22 cellular contexts compared by ENCODE assay signal in genomic region chr6:139852067-139852466, GRCh38.
DNase-seq lines count a peak whose midpoint lies in the region; FAIRE-seq and TF ChIP-seq lines count a peak whose summit lies in the region.
"Had no signal": no experiment of that assay in that cellular context is flagged by ENCODE, and none has a peak within 500 bp of the region (broad histone marks: within the 10 kb centered on the region; RNA-seq: fewer than 3 reads in every experiment).

No MANE protein-coding gene starts in this region.

- H3K79me1 ChIP-seq in mesendoderm (ENCODE audit: low read length) = no peaks in the 10 kb centered on the region

- no peak overlapping the region for H3K18ac ChIP-seq in mesendoderm (ENCODE audit: low read length)

- H3K79me2 ChIP-seq in osteoblast (ENCODE audit: insufficient read depth, low read length) = no peaks in the 10 kb centered on the region
- no peaks in the 10 kb centered on the region for H3K79me2 ChIP-seq in mesendoderm (ENCODE audit: control insufficient read depth, insufficient read depth, low read length)

- H2AK5ac ChIP-seq in mesendoderm (ENCODE audit: low read length) = no peak overlapping the region

- no peak overlapping the region for H3K23ac ChIP-seq in mesendoderm (ENCODE audit: low read length)

- H3K4me3 ChIP-seq in kidney (ENCODE audit: low read length in 2 of 2) = no peak overlapping the region
- H3K4me3 ChIP-seq in osteoblast (ENCODE audit: insufficient read depth, low read length) = no peak overlapping the region
- H3K4me3 ChIP-seq in mesendoderm (ENCODE audit: low read length) = no peak overlapping the region
- H3K4me3 ChIP-seq: BLaER1, left lung, MG63, Peyer's patch, SJCRH30 had no signal

- H3K4me1 ChIP-seq in kidney (ENCODE audit: control insufficient read depth in 1 of 2, insufficient read depth in 1 of 2, low read depth in 1 of 2, low read length in 2 of 2) (peaks cover 9 to 47% of the 10 kb centered on the region in 2 donors), osteoblast (ENCODE audit: insufficient read depth, low read length) (peaks cover 37% of the 10 kb centered on the region), mesendoderm (ENCODE audit: control insufficient read depth, low read depth, low read length) (peaks cover 4% of the 10 kb centered on the region)
- H3K4me1 ChIP-seq: BLaER1 had no signal

- no peak overlapping the region for H2BK15ac ChIP-seq in mesendoderm (replicated peaks; ENCODE audit: low read depth)

- H3K4me2 ChIP-seq in osteoblast (ENCODE audit: insufficient read depth, low read length) = peak overlapping the region; percentile 24
- no peak overlapping the region for H3K4me2 ChIP-seq in mesendoderm (ENCODE audit: low read length)
- H3K4me2 ChIP-seq: BLaER1 had no signal

- H3K9ac ChIP-seq in kidney (ENCODE audit: low read length in 2 of 2) = no peak overlapping the region
- H3K9ac ChIP-seq in mesendoderm (ENCODE audit: low read length) = no peak overlapping the region
- H3K9ac ChIP-seq: BLaER1 had no signal

- no peaks in the 10 kb centered on the region for H3K27me3 ChIP-seq in osteoblast (ENCODE audit: insufficient read depth, low read length)
- no peaks in the 10 kb centered on the region for H3K27me3 ChIP-seq in mesendoderm (ENCODE audit: insufficient read depth, low read length, poor library complexity)
- H3K27me3 ChIP-seq: BLaER1, left lung, MG63, Peyer's patch, SJCRH30 had no signal

- no peaks in the 10 kb centered on the region for H4K20me1 ChIP-seq in osteoblast (ENCODE audit: insufficient read depth, low read length)
- H4K20me1 ChIP-seq: BLaER1 had no signal

- no peak overlapping the region for H3K56ac ChIP-seq in mesendoderm (ENCODE audit: low read length)

- WGBS in mesendoderm (ENCODE audit: extremely low coverage, insufficient coverage, low lambda C conversion rate) = no CpG with 5 or more reads among the region's 2 CpGs

- FAIRE-seq in TTC549 (lab: Jason Lieb, UNC) (peak; percentile 89), kidney (lab: Jason Lieb, UNC) (no peak)

- no peak overlapping the region for H4K5ac ChIP-seq in mesendoderm (ENCODE audit: low read length)

- peak overlapping the region; percentile 12 for H2AFZ ChIP-seq in osteoblast (ENCODE audit: low read length)

- H2BK5ac ChIP-seq in mesendoderm (ENCODE audit: low read length) = no peak overlapping the region

- intact Hi-C loops in kidney (cut with DNase I) = no loop called here

- TF ChIP-seq CTCF in kidney (IDR thresholded peaks at IDR 0.05; ENCODE audit: borderline replicate concordance, extremely low read depth, insufficient read depth) (no peak), osteoblast (IDR thresholded peaks at IDR 0.05; ENCODE audit: extremely low read depth, low read depth, low read length) (no peak)

- DNase-seq in ELF-1 (ENCODE audit: low read depth, low spot score) (peak; percentile 33), kidney (no peak), osteoblast (ENCODE audit: insufficient read length, low spot score, missing footprints) (no peak), mesendoderm (no peak), HK-2 (ENCODE audit: unreplicated experiment) (no peak), NCI-H128 (lab: John Stamatoyannopoulos, UW; ENCODE audit: unreplicated experiment) (no peak), putamen (ENCODE audit: low spot score) (no peak)
- DNase-seq: activated CD4-positive, alpha-beta memory T cell treated with anti-CD3 and anti-CD28 coated beads, Interleukin-2, amount 10 ng/mL, durations not matched to agents 7 days and 5 days; activated CD4-positive, alpha-beta T cell treated with anti-CD3 and anti-CD28 coated beads for 1 hour; activated CD8-positive, alpha-beta memory T cell treated with anti-CD3 and anti-CD28 coated beads, Interleukin-2, amount 50 U/mL, for 48 hours; aorta; GF-D8; H7; left lung; MG63; NCI-H1105 treated with DMSO at 0.1 percent for 48 hours; NCI-H2081; NCI-H2227 treated with DMSO at 0.1 percent for 48 hours; Peyer's patch; SJCRH30 had no signal

- H3K9me3 ChIP-seq in kidney (ENCODE audit: control insufficient read depth in 1 of 2, low read length in 2 of 2) (peaks cover 0 to 5% of the 10 kb centered on the region in 2 donors), osteoblast (ENCODE audit: low read depth, low read length) (no peaks in the 10 kb centered on the region)
- H3K9me3 ChIP-seq: BLaER1, left lung, Peyer's patch, SJCRH30 had no signal

- H3K27ac ChIP-seq in kidney (ENCODE audit: low read depth in 2 of 2, low read length in 2 of 2) = peak overlapping the region; percentile 19 to 70
- H3K27ac ChIP-seq in osteoblast (ENCODE audit: low read depth, low read length) = peak overlapping the region; percentile 80
- H3K27ac ChIP-seq in mesendoderm (ENCODE audit: low read depth, low read length) = no peak overlapping the region
- H3K27ac ChIP-seq: BLaER1, left lung, SJCRH30 had no signal

- H4K8ac ChIP-seq in mesendoderm (ENCODE audit: low read depth, low read length) = no peak overlapping the region

- H3K36me3 ChIP-seq in kidney (ENCODE audit: control insufficient read depth in 1 of 2, insufficient read depth in 2 of 2, low read length in 2 of 2) = no peaks in the 10 kb centered on the region
- H3K36me3 ChIP-seq in osteoblast (ENCODE audit: insufficient read depth, low read length) = no peaks in the 10 kb centered on the region
- no peaks in the 10 kb centered on the region for H3K36me3 ChIP-seq in mesendoderm (ENCODE audit: control insufficient read depth, insufficient read depth, low read length)
- H3K36me3 ChIP-seq: BLaER1, left lung, MG63, Peyer's patch, SJCRH30 had no signal

- no peak overlapping the region for H3K4ac ChIP-seq in mesendoderm (ENCODE audit: low read depth, low read length)

- H2BK120ac ChIP-seq in mesendoderm (ENCODE audit: low read depth, low read length) = no peak overlapping the region
